1 cellular context compared by ENCODE assay signal in the genomic region with DNA sequence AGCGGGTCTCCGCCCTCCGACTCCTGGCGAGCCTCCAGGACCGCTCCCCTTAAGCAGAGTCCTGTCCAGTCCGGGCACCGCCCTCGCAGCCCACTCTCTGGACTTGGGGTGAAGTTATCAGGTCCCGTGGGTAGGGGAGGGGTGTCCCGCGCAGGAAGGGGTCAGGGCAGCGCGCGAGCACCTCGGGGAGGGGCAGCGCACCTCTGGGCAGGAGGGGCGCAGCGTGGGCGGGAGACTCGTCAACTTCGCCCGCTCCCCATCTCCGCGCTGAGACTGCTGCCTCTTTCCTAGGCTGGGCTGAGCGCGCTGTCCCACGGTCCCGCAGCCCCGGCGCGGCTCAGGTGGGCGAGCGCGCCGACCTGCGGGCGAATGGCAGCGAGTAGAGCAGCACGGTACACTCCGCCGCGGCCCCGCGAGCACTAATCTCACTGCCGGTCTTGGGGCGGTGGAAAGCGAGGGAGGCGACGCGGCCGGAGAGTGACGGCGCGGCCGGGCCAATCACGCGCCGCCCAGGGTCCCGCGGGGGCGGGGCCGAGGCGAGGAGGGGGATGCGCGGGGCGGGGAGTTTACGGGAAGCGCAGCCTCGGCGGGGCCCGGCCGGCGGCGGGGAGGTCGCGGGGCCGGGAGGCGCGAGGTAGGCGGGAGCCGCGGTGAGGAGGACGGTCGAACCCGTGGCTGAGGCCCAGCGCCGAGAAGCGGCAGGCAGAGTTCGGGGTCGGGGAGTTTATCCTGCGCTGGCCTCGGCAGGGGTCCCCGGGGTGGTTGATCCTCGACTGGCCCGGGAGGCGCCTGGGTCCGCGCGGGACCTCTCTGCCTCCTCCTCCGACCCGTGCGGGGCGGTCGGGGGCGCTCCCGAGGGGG.
TF ChIP-seq lines count a peak whose summit lies in the region.

A gene (minus strand): TSS at position 421 of the 861 bp plus-strand sequence. CDS start 696 bp downstream, outside the sequence.

TF ChIP-seq in HEK293, 187 proteins besides CTCF, POLR2A, EP300 and RAD21 (continued from another document and continues in another):
- TF ChIP-seq, protein P1, sequence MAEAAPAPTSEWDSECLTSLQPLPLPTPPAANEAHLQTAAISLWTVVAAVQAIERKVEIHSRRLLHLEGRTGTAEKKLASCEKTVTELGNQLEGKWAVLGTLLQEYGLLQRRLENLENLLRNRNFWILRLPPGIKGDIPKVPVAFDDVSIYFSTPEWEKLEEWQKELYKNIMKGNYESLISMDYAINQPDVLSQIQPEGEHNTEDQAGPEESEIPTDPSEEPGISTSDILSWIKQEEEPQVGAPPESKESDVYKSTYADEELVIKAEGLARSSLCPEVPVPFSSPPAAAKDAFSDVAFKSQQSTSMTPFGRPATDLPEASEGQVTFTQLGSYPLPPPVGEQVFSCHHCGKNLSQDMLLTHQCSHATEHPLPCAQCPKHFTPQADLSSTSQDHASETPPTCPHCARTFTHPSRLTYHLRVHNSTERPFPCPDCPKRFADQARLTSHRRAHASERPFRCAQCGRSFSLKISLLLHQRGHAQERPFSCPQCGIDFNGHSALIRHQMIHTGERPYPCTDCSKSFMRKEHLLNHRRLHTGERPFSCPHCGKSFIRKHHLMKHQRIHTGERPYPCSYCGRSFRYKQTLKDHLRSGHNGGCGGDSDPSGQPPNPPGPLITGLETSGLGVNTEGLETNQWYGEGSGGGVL (tag by site-specific recombination; IDR thresholded peaks at IDR 0.05), result peak; percentile 9; the same call in 1 of the 2 replicates
- TF ChIP-seq ZNF561 (tag by site-specific recombination; IDR thresholded peaks at IDR 0.05; ENCODE audit: borderline replicate concordance) (0 out of 2 replicates have a peak, but pooled peaks have one; percentile 11), ZBTB8A (tag by site-specific recombination; IDR thresholded peaks at IDR 0.05) (peak; percentile 29), HOXC10 (CRISPR knock-in tag; IDR thresholded peaks at IDR 0.05) (no peak), BCL11B (tag by site-specific recombination; IDR thresholded peaks at IDR 0.05; ENCODE audit: low read depth) (peak; percentile 41; the same call in 1 of the 2 replicates), HOXD13 (CRISPR knock-in tag; IDR thresholded peaks at IDR 0.05; ENCODE audit: borderline replicate concordance) (no peak), KLF9 (tag by site-specific recombination; IDR thresholded peaks at IDR 0.05; ENCODE audit: low read depth) (peak; percentile 83), ZNF311 (tag by site-specific recombination; IDR thresholded peaks at IDR 0.05; ENCODE audit: borderline replicate concordance) (no peak), ZNF654 (tag by site-specific recombination; IDR thresholded peaks at IDR 0.05; ENCODE audit: low read depth) (no peak), ZNF830 (tag by site-specific recombination; IDR thresholded peaks at IDR 0.05; ENCODE audit: low read depth) (no peak), TRIM28 (IDR thresholded peaks at IDR 0.05; ENCODE audit: borderline replicate concordance, low read length) (no peak), ZNF391 (tag by site-specific recombination; IDR thresholded peaks at IDR 0.05; ENCODE audit: borderline replicate concordance, low read depth) (peak; percentile 63; the same call in 1 of the 2 replicates), ZNF677 (tag by site-specific recombination; IDR thresholded peaks at IDR 0.05) (no peak), EGR2 (tag by site-specific recombination; IDR thresholded peaks at IDR 0.05; ENCODE audit: low read depth) (peak; percentile 86), ZFHX2 (tag by site-specific recombination; conservative IDR thresholded peaks at IDR 0.05) (peak; percentile 95), ZNF274 (IDR thresholded peaks at IDR 0.05; ENCODE audit: low read length) (no peak), ZNF274 (tag by site-specific recombination; IDR thresholded peaks at IDR 0.05; ENCODE audit: borderline replicate concordance) (no peak), ZFP69B (tag by site-specific recombination; IDR thresholded peaks at IDR 0.05) (no peak; the same call in 1 of the 2 replicates), ZNF623 (tag by site-specific recombination; IDR thresholded peaks at IDR 0.05) (no peak), ZNF184 (tag by site-specific recombination; IDR thresholded peaks at IDR 0.05) (no peak), ZNF335 (tag by site-specific recombination; conservative IDR thresholded peaks at IDR 0.05) (peak; percentile 72; the same call in 1 of the 2 replicates), ZBTB48 (tag by site-specific recombination; IDR thresholded peaks at IDR 0.05) (no peak), ZNF558 (tag by site-specific recombination; IDR thresholded peaks at IDR 0.05) (no peak), GLIS2 (tag by site-specific recombination; IDR thresholded peaks at IDR 0.05) (peak; percentile 97), SP2 (tag by site-specific recombination; IDR thresholded peaks at IDR 0.05) (peak; percentile 71), SETDB1 (IDR thresholded peaks at IDR 0.05; ENCODE audit: insufficient read length, low read length) (no peak), ZNF426 (tag by site-specific recombination; IDR thresholded peaks at IDR 0.05) (no peak), ZNF529 (tag by site-specific recombination; IDR thresholded peaks at IDR 0.05; ENCODE audit: insufficient replicate concordance) (no peak), ZNF670 (tag by site-specific recombination; IDR thresholded peaks at IDR 0.05; ENCODE audit: low read depth) (no peak), ZNF660 (tag by site-specific recombination; IDR thresholded peaks at IDR 0.05) (0 out of 2 replicates have a peak, but pooled peaks have one; percentile 27), ZNF629 (tag by site-specific recombination; IDR thresholded peaks at IDR 0.05) (peak; percentile 64)
- TF ChIP-seq, protein P2, sequence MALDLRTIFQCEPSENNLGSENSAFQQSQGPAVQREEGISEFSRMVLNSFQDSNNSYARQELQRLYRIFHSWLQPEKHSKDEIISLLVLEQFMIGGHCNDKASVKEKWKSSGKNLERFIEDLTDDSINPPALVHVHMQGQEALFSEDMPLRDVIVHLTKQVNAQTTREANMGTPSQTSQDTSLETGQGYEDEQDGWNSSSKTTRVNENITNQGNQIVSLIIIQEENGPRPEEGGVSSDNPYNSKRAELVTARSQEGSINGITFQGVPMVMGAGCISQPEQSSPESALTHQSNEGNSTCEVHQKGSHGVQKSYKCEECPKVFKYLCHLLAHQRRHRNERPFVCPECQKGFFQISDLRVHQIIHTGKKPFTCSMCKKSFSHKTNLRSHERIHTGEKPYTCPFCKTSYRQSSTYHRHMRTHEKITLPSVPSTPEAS (tag by site-specific recombination; IDR thresholded peaks at IDR 0.05), result 0 out of 2 replicates have a peak, but pooled peaks have one; percentile 21
- TF ChIP-seq, protein P3, sequence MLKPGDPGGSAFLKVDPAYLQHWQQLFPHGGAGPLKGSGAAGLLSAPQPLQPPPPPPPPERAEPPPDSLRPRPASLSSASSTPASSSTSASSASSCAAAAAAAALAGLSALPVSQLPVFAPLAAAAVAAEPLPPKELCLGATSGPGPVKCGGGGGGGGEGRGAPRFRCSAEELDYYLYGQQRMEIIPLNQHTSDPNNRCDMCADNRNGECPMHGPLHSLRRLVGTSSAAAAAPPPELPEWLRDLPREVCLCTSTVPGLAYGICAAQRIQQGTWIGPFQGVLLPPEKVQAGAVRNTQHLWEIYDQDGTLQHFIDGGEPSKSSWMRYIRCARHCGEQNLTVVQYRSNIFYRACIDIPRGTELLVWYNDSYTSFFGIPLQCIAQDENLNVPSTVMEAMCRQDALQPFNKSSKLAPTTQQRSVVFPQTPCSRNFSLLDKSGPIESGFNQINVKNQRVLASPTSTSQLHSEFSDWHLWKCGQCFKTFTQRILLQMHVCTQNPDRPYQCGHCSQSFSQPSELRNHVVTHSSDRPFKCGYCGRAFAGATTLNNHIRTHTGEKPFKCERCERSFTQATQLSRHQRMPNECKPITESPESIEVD (tag by site-specific recombination; IDR thresholded peaks at IDR 0.05), result no peak
- TF ChIP-seq, protein P4, sequence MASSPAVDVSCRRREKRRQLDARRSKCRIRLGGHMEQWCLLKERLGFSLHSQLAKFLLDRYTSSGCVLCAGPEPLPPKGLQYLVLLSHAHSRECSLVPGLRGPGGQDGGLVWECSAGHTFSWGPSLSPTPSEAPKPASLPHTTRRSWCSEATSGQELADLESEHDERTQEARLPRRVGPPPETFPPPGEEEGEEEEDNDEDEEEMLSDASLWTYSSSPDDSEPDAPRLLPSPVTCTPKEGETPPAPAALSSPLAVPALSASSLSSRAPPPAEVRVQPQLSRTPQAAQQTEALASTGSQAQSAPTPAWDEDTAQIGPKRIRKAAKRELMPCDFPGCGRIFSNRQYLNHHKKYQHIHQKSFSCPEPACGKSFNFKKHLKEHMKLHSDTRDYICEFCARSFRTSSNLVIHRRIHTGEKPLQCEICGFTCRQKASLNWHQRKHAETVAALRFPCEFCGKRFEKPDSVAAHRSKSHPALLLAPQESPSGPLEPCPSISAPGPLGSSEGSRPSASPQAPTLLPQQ (tag by site-specific recombination; IDR thresholded peaks at IDR 0.05), result peak; percentile 54; the same call in 1 of the 2 replicates
- TF ChIP-seq, protein P5, sequence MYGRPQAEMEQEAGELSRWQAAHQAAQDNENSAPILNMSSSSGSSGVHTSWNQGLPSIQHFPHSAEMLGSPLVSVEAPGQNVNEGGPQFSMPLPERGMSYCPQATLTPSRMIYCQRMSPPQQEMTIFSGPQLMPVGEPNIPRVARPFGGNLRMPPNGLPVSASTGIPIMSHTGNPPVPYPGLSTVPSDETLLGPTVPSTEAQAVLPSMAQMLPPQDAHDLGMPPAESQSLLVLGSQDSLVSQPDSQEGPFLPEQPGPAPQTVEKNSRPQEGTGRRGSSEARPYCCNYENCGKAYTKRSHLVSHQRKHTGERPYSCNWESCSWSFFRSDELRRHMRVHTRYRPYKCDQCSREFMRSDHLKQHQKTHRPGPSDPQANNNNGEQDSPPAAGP (tag by site-specific recombination; IDR thresholded peaks at IDR 0.05), result peak; percentile 64
- TF ChIP-seq, protein P6, sequence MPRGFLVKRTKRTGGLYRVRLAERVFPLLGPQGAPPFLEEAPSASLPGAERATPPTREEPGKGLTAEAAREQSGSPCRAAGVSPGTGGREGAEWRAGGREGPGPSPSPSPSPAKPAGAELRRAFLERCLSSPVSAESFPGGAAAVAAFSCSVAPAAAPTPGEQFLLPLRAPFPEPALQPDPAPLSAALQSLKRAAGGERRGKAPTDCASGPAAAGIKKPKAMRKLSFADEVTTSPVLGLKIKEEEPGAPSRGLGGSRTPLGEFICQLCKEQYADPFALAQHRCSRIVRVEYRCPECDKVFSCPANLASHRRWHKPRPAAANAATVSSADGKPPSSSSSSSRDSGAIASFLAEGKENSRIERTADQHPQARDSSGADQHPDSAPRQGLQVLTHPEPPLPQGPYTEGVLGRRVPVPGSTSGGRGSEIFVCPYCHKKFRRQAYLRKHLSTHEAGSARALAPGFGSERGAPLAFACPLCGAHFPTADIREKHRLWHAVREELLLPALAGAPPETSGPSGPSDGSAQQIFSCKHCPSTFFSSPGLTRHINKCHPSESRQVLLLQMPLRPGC (tag by site-specific recombination; IDR thresholded peaks at IDR 0.05), result peak; percentile 60; the same call in 1 of the 2 replicates
- TF ChIP-seq, protein P7, sequence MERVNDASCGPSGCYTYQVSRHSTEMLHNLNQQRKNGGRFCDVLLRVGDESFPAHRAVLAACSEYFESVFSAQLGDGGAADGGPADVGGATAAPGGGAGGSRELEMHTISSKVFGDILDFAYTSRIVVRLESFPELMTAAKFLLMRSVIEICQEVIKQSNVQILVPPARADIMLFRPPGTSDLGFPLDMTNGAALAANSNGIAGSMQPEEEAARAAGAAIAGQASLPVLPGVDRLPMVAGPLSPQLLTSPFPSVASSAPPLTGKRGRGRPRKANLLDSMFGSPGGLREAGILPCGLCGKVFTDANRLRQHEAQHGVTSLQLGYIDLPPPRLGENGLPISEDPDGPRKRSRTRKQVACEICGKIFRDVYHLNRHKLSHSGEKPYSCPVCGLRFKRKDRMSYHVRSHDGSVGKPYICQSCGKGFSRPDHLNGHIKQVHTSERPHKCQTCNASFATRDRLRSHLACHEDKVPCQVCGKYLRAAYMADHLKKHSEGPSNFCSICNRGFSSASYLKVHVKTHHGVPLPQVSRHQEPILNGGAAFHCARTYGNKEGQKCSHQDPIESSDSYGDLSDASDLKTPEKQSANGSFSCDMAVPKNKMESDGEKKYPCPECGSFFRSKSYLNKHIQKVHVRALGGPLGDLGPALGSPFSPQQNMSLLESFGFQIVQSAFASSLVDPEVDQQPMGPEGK (tag by site-specific recombination; IDR thresholded peaks at IDR 0.05), result peak; percentile 88
- TF ChIP-seq, protein P8, sequence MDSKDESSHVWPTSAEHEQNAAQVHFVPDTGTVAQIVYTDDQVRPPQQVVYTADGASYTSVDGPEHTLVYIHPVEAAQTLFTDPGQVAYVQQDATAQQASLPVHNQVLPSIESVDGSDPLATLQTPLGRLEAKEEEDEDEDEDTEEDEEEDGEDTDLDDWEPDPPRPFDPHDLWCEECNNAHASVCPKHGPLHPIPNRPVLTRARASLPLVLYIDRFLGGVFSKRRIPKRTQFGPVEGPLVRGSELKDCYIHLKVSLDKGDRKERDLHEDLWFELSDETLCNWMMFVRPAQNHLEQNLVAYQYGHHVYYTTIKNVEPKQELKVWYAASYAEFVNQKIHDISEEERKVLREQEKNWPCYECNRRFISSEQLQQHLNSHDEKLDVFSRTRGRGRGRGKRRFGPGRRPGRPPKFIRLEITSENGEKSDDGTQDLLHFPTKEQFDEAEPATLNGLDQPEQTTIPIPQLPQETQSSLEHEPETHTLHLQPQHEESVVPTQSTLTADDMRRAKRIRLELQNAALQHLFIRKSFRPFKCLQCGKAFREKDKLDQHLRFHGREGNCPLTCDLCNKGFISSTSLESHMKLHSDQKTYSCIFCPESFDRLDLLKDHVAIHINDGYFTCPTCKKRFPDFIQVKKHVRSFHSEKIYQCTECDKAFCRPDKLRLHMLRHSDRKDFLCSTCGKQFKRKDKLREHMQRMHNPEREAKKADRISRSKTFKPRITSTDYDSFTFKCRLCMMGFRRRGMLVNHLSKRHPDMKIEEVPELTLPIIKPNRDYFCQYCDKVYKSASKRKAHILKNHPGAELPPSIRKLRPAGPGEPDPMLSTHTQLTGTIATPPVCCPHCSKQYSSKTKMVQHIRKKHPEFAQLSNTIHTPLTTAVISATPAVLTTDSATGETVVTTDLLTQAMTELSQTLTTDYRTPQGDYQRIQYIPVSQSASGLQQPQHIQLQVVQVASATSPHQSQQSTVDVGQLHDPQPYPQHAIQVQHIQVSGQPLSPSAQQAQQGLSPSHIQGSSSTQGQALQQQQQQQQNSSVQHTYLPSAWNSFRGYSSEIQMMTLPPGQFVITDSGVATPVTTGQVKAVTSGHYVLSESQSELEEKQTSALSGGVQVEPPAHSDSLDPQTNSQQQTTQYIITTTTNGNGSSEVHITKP (tag by site-specific recombination; IDR thresholded peaks at IDR 0.05), result peak; percentile 88
- TF ChIP-seq, protein P9, sequence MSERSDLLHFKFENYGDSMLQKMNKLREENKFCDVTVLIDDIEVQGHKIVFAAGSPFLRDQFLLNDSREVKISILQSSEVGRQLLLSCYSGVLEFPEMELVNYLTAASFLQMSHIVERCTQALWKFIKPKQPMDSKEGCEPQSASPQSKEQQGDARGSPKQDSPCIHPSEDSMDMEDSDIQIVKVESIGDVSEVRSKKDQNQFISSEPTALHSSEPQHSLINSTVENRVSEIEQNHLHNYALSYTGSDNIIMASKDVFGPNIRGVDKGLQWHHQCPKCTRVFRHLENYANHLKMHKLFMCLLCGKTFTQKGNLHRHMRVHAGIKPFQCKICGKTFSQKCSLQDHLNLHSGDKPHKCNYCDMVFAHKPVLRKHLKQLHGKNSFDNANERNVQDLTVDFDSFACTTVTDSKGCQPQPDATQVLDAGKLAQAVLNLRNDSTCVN (tag by site-specific recombination; optimal IDR thresholded peaks at IDR 0.05), result peak; percentile 99
